8 cellular contexts compared by ENCODE assay signal in the genomic region with DNA sequence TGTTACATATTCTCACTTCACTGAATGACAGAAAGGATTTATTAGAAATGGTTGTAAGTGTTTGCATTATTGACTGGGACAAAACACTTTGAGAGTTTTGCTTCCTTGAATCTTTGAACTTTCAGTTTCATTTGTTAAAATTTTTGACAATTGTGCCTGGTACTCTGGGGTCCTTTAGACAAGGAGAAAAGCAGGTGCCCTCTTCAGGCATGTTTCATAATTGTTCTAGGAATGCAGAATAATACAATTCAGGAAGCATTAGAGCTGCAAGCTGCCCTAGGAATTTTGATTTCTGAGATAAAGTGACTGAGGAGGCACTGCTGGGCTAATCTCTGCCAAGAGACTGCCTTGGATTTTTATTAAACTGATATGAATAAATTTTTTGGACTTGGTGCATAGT. TPM values are rescaled to one million over a fixed set of nuclear protein-coding genes. Genes with fewer than 3 reads are reported as not detected.
A peak's percentile ranks its signal among the peaks of the same experiment; 100 is the strongest.
DNase-seq lines count a peak whose midpoint lies in the region; ATAC-seq and TF ChIP-seq lines count a peak whose summit lies in the region.

No MANE protein-coding gene starts in this region.

- TF ChIP-seq CTCF in epithelial cell of proximal tubule (conservative IDR thresholded peaks at IDR 0.05; ENCODE audit: low read depth, low read length) = peak; percentile 68
- TF ChIP-seq CTCF in omental fat pad (IDR thresholded peaks at IDR 0.05) = no peak

- no peaks in the 10 kb centered on the region for H3K9me3 Mint-ChIP-seq in activated T-cell treated with anti-CD3 and anti-CD28 coated beads, Interleukin-2, amount 50 U/mL, for 72 hours

- H3K27me3 Mint-ChIP-seq in activated T-cell treated with anti-CD3 and anti-CD28 coated beads, Interleukin-2, amount 50 U/mL, for 72 hours (ENCODE audit: low read depth) = no peaks in the 10 kb centered on the region

- peaks cover 10 to 32% of the 10 kb centered on the region in 2 donors for H3K36me3 Mint-ChIP-seq in activated T-cell treated with anti-CD3 and anti-CD28 coated beads, Interleukin-2, amount 50 U/mL, for 72 hours (ENCODE audit: insufficient read depth in 2 of 2)

- DNase-seq in activated T-cell treated with anti-CD3 and anti-CD28 coated beads, Interleukin-2, amount 50 U/mL, for 72 hours = no peak
- no peak for DNase-seq in activated T-cell treated with anti-CD3 and anti-CD28 coated beads, Interleukin-2, amount 50 U/mL, for 1 hour
- peak; percentile 65 for DNase-seq in RKO (ENCODE audit: low spot score)
- DNase-seq in epithelial cell of proximal tubule (ENCODE audit: low read depth) = peak; percentile 19
- no peak for DNase-seq in omental fat pad (ENCODE audit: low spot score)
- no peak for DNase-seq in NCI-H146 treated with DMSO at 0.1 percent for 48 hours (lab: John Stamatoyannopoulos, UW; ENCODE audit: unreplicated experiment)
- DNase-seq in stimulated activated CD4-positive, alpha-beta T cell treated with anti-CD3 and anti-CD28 coated beads, Interleukin-2, amount 100 ng/mL, for 48 hours = no peak

- no peak for ATAC-seq in activated T-cell treated with anti-CD3 and anti-CD28 coated beads, Interleukin-2, amount 50 U/mL, for 72 hours (replicated peaks in 1 of 2)
- peak; percentile 66 for ATAC-seq in omental fat pad (ENCODE audit: low FRiP score)
- no peak for ATAC-seq in GM18517 (IDR thresholded peaks at IDR 0.05; ENCODE audit: unreplicated experiment)

- no peak overlapping the region for H3K4me3 ChIP-seq in epithelial cell of proximal tubule (ENCODE audit: low read depth, low read length)

- peaks cover 48% of the 10 kb centered on the region for H3K4me1 Mint-ChIP-seq in activated T-cell treated with anti-CD3 and anti-CD28 coated beads, Interleukin-2, amount 50 U/mL, for 72 hours (ENCODE audit: low read depth)

- H3K4me3 Mint-ChIP-seq in activated T-cell treated with anti-CD3 and anti-CD28 coated beads, Interleukin-2, amount 50 U/mL, for 72 hours = peak overlapping the region in 1 of 2 donors; percentile 20

- H3K27ac Mint-ChIP-seq in activated T-cell treated with anti-CD3 and anti-CD28 coated beads, Interleukin-2, amount 50 U/mL, for 72 hours = peak overlapping the region; percentile 88

RNA-seq across cellular contexts. Expression of gene TOP1, which starts 49.7 kb away (rescaled TPM):
- total RNA-seq in activated T-cell treated with anti-CD3 and anti-CD28 coated beads, Interleukin-2, amount 50 U/mL, for 72 hours = 10 to 100 TPM; 78.7 to 86.1 TPM
- total RNA-seq in epithelial cell of proximal tubule = 16.2 and 20.9 TPM in 2 replicates
- 10 to 100 TPM; 27.6 to 70.6 (median 40.4) TPM for total RNA-seq in omental fat pad

RNA-seq across cellular contexts. Expression of gene PLCG1, which starts 59.0 kb away (rescaled TPM):
- 100 to 1,000 TPM; 177 to 221 TPM for total RNA-seq in activated T-cell treated with anti-CD3 and anti-CD28 coated beads, Interleukin-2, amount 50 U/mL, for 72 hours
- total RNA-seq in epithelial cell of proximal tubule (57.9 and 87.5 TPM in 2 replicates), omental fat pad (100 to 1,000 TPM in 1 of 4 donors, 10 to 100 TPM in 3; 43.9 to 189 (median 63.1) TPM)

Comparison
In these comparisons a context has a peak if more than half of its experiments do, and no peak if none do; other contexts are left out.
1. DNase-seq: peak in RKO (single experiment) and epithelial cell of proximal tubule (single experiment); none in activated T-cell treated with anti-CD3 and anti-CD28 coated beads, Interleukin-2, amount 50 U/mL, for 72 hours (0 of 2), activated T-cell treated with anti-CD3 and anti-CD28 coated beads, Interleukin-2, amount 50 U/mL, for 1 hour (single experiment), omental fat pad (single experiment), NCI-H146 treated with DMSO at 0.1 percent for 48 hours (single experiment) and stimulated activated CD4-positive, alpha-beta T cell treated with anti-CD3 and anti-CD28 coated beads, Interleukin-2, amount 100 ng/mL, for 48 hours (0 of 2).